Comparison of ENCODE assay signal across 14 cellular contexts in the genomic region with DNA sequence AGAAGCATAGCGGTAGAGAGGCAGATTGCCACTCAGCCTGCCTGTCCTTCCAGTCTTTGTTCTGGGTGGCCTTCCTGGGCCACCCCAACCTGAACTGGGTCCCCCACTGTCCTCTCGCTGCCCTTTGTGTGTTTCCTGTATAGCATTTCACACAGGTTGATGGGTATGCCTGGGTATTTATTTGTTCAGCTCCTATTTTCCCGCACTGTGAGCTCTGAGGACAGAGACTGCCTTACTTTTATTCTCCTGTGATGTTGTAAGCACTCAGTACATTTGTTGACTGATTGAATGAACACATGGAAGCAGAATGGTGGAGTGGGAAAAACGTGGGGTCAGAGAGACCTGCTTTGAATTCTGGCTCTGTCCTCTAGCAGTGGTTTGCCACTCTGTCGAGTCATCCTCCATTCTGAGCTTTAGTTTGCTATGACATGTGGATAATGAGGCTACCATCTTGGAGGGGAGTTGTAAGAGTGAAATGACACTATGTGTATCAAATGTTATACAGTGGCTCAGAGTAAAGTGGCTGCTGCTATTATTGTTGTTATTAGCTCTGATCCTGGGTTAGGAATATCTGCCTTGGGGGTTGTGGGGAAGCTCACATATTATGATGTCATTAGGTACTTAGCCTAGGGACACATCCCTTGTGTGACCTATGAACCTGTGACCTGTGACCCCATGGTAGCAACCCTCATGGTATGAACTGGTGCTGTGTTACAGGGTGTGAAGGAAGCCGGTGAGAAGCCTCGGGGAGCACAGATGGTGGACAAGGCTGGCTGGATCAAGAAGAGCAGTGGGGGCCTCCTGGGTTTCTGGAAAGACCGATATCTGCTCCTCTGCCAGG. TPM values are rescaled to one million over a fixed set of nuclear protein-coding genes. Genes with fewer than 3 reads are reported as not detected.
DNase-seq lines count a peak whose midpoint lies in the region; FAIRE-seq and TF ChIP-seq lines count a peak whose summit lies in the region.
"Had no signal": no experiment of that assay in that cellular context is flagged by ENCODE, and none has a peak within 500 bp of the region (broad histone marks: within the 10 kb centered on the region; RNA-seq: fewer than 3 reads in every experiment).

No MANE protein-coding gene starts in this region.

- peak overlapping the region; percentile 94 to 100 (median 99) for H3K4me2 ChIP-seq in BLaER1 treated with 17β-estradiol and CSF1 and Interleukin-3, amounts not matched to agents 10 nM and 100 nM
- no peak overlapping the region for H3K4me2 ChIP-seq in H1 (ENCODE audit: insufficient read depth in 1 of 2, low read depth in 2 of 2, low read length in 2 of 2)
- H3K4me2 ChIP-seq in neural progenitor cell: no peak overlapping the region

- H3K56ac ChIP-seq in H1 (replicated peaks; ENCODE audit: insufficient read length, low read depth, low read length): no peak overlapping the region

- H3K27me3 ChIP-seq in BLaER1 treated with 17β-estradiol and CSF1 and Interleukin-3, amounts not matched to agents 10 nM and 100 nM: no peaks in the 10 kb centered on the region
- no peaks in the 10 kb centered on the region for H3K27me3 ChIP-seq in H1 (replicated peaks in 1 of 4; ENCODE audit: control insufficient read depth in 3 of 4, extremely low read depth in 1 of 4, insufficient read depth in 3 of 4, low read length in 3 of 4)
- no peaks in the 10 kb centered on the region for H3K27me3 ChIP-seq in neural progenitor cell
- H3K27me3 ChIP-seq in suprapubic skin: no peaks in the 10 kb centered on the region
- H3K27me3 ChIP-seq: adrenal gland had no signal

- H3K14ac ChIP-seq in H1 (ENCODE audit: insufficient read length): no peak overlapping the region

- H3K9ac ChIP-seq in BLaER1 treated with 17β-estradiol and CSF1 and Interleukin-3, amounts not matched to agents 10 nM and 100 nM: peak overlapping the region in 2 of 11 experiments; percentile 95 to 98; a peak in 6 of 22 replicates
- H3K9ac ChIP-seq in H1 (replicated peaks in 1 of 4; ENCODE audit: extremely low read depth in 1 of 4, low read depth in 3 of 4, low read length in 3 of 4) (no peak overlapping the region), neural progenitor cell (no peak overlapping the region)

- WGBS in H1 (ENCODE audit: extremely low coverage in 1 of 2, insufficient coverage in 1 of 2, insufficient read length in 1 of 2, insufficient replicate concordance in 2 of 2, low coverage in 1 of 2, low lambda C conversion rate in 2 of 2, missing lambda C conversion rate in 1 of 2), 2 experiments: 88% methylated on average over 8 of the region's 8 CpGs; no CpG with 5 or more reads in 1 of the 2 experiments
- 86% methylated on average over 8 of the region's 8 CpGs for WGBS in suprapubic skin

- CTCF ChIA-PET in HEK293 (lab: Yijun Ruan, JAX): no interaction called here
- CTCF ChIA-PET in H1 (lab: Charles Lee; ENCODE audit: partially characterized antibody): interaction anchor here (0.6 to 1.6 kb wide), 2 partner anchors 56 to 57 kb away, joined by 4 read pairs; no protein-coding TSS in a partner anchor

- no peak overlapping the region for H2BK120ac ChIP-seq in H1 (replicated peaks; ENCODE audit: low read depth, low read length)

- TF ChIP-seq POLR2A in H1 (IDR thresholded peaks at IDR 0.05; ENCODE audit: control extremely low read depth in 1 of 2, low read depth in 2 of 2, low read length in 2 of 2) (no peak), suprapubic skin (IDR thresholded peaks at IDR 0.05) (no peak)

- no peak overlapping the region for H4K5ac ChIP-seq in H1 (ENCODE audit: insufficient read length, low read depth, low read length)

- H3K79me2 ChIP-seq in H1 (ENCODE audit: control insufficient read depth in 1 of 2, insufficient read depth in 2 of 2, low read length in 2 of 2): peaks cover 4 to 69% of the 10 kb centered on the region in 2 experiments
- peaks cover 57% of the 10 kb centered on the region for H3K79me2 ChIP-seq in neural progenitor cell (ENCODE audit: low read depth)

- H2BK20ac ChIP-seq in H1 (ENCODE audit: low read length): no peak overlapping the region

- DNase-seq in H1 (ENCODE audit: low read depth in 1 of 2, low spot score in 2 of 2): no peak
- peak; percentile 1 for DNase-seq in neural progenitor cell (ENCODE audit: low spot score)
- no peak for DNase-seq in mesothelial cell of epicardium (ENCODE audit: low spot score in 2 of 2, unreplicated experiment in 2 of 2)
- no peak for DNase-seq in cerebellar nuclear complex (lab: John Stamatoyannopoulos, UW)
- DNase-seq in putamen (ENCODE audit: low spot score): no peak
- DNase-seq in suprapubic skin (ENCODE audit: low spot score in 2 of 2): no peak
- DNase-seq: cortex of kidney; stimulated activated CD4-positive, alpha-beta T cell treated with anti-CD3 and anti-CD28 coated beads, Interleukin-2, amount 100 ng/mL, for 24 hours had no signal

- H2AFZ ChIP-seq in H1 (ENCODE audit: low read length): no peak overlapping the region
- no peak overlapping the region for H2AFZ ChIP-seq in neural progenitor cell (replicated peaks)

- POLR2A ChIA-PET in HEK293 (lab: Yijun Ruan, JAX): no interaction called here
- POLR2A ChIA-PET in H1 (lab: Charles Lee; ENCODE audit: partially characterized antibody): interaction anchor here (0.6 to 3.3 kb wide), 11 partner anchors 10 to 147 kb away, joined by 3 to 8 read pairs (median 3); no protein-coding TSS in a partner anchor

- no peak overlapping the region; the same call in 1 of the 2 replicates for H4K8ac ChIP-seq in H1 (ENCODE audit: extremely low read depth, insufficient read depth, low read length)

- H2AK5ac ChIP-seq in H1 (ENCODE audit: low read depth, low read length): no peak overlapping the region

- H3K9me3 ChIP-seq in BLaER1 treated with 17β-estradiol and CSF1 and Interleukin-3, amounts not matched to agents 10 nM and 100 nM (replicated peaks in 1 of 11): no peaks in the 10 kb centered on the region
- H3K9me3 ChIP-seq in HEK293 (ENCODE audit: control insufficient read depth, insufficient read depth, low read depth, low read length) (no peaks in the 10 kb centered on the region), H1 (ENCODE audit: insufficient read depth in 2 of 2, low read depth in 1 of 2, low read length in 1 of 2) (no peaks in the 10 kb centered on the region), neural progenitor cell (ENCODE audit: low read depth) (no peaks in the 10 kb centered on the region), suprapubic skin (no peaks in the 10 kb centered on the region)
- H3K9me3 ChIP-seq: adrenal gland, prostate gland had no signal

- H3K9me3 Mint-ChIP-seq in neural progenitor cell (no peaks in the 10 kb centered on the region), mesothelial cell of epicardium (no peaks in the 10 kb centered on the region)

- peaks cover 52 to 95% (median 73%) of the 10 kb centered on the region in 11 experiments for H3K36me3 ChIP-seq in BLaER1 treated with 17β-estradiol and CSF1 and Interleukin-3, amounts not matched to agents 10 nM and 100 nM
- H3K36me3 ChIP-seq in HEK293 (ENCODE audit: control insufficient read depth in 2 of 2, insufficient read depth in 1 of 2, low read length in 2 of 2) (peaks cover 0 to 13% of the 10 kb centered on the region in 2 experiments; a peak in 2 of 3 replicates), H1 (ENCODE audit: control insufficient read depth in 2 of 4, insufficient read depth in 4 of 4, low read length in 3 of 4) (peaks cover 2 to 15% (median 8%) of the 10 kb centered on the region in 4 experiments; a peak in 5 of 8 replicates), neural progenitor cell (no peaks in the 10 kb centered on the region), suprapubic skin (peaks cover 16% of the 10 kb centered on the region)
- H3K36me3 ChIP-seq: prostate gland had no signal

- peaks cover 20% of the 10 kb centered on the region for H3K79me1 ChIP-seq in H1 (ENCODE audit: low read depth, low read length)

- no peak overlapping the region for H3K4ac ChIP-seq in H1 (replicated peaks; ENCODE audit: insufficient read length, low read depth, low read length)

- no peaks in the 10 kb centered on the region for H3K23me2 ChIP-seq in H1 (ENCODE audit: low read depth, low read length)

- peaks cover 8% of the 10 kb centered on the region for H3F3A ChIP-seq in neural progenitor cell (ENCODE audit: low read depth)

- peak overlapping the region; percentile 25 for H3K4me3 Mint-ChIP-seq in neural progenitor cell
- H3K4me3 Mint-ChIP-seq in mesothelial cell of epicardium: no peak overlapping the region

- no peak for TF ChIP-seq RAD21 in H1 (IDR thresholded peaks at IDR 0.05 in 1 of 2, conservative IDR thresholded peaks at IDR 0.05 in 1 of 2; ENCODE audit: low read depth in 2 of 2, low read length in 2 of 2)

- H3K4me1 Mint-ChIP-seq in neural progenitor cell (peaks cover 24% of the 10 kb centered on the region), mesothelial cell of epicardium (peaks cover 40% of the 10 kb centered on the region)

- peaks cover 3% of the 10 kb centered on the region for H3K27me3 Mint-ChIP-seq in neural progenitor cell (ENCODE audit: insufficient read depth, low read depth)
- H3K27me3 Mint-ChIP-seq in mesothelial cell of epicardium (ENCODE audit: low read depth): no peaks in the 10 kb centered on the region

- H3K4me3 ChIP-seq in BLaER1 treated with 17β-estradiol and CSF1 and Interleukin-3, amounts not matched to agents 10 nM and 100 nM: peak overlapping the region in 3 of 10 experiments; percentile 1 to 96 (median 15); a peak in 3 of 20 replicates
- H3K4me3 ChIP-seq in HEK293 (ENCODE audit: low read depth, low read length) (no peak overlapping the region), H1 (ENCODE audit: extremely low read depth in 1 of 4, insufficient read depth in 2 of 4, low read depth in 3 of 4, low read length in 4 of 4) (no peak overlapping the region), neural progenitor cell (no peak overlapping the region), suprapubic skin (no peak overlapping the region)
- H3K4me3 ChIP-seq: adrenal gland, lung, prostate gland had no signal

- no peak overlapping the region for H4K91ac ChIP-seq in H1 (replicated peaks; ENCODE audit: insufficient read length, low read length)

- H2BK15ac ChIP-seq in H1 (ENCODE audit: low read length): no peak overlapping the region

- no peak overlapping the region for H3K27ac Mint-ChIP-seq in neural progenitor cell
- no peak overlapping the region for H3K27ac Mint-ChIP-seq in mesothelial cell of epicardium

- H2BK12ac ChIP-seq in H1 (ENCODE audit: low read depth, low read length): no peak overlapping the region

- H3K4me1 ChIP-seq in BLaER1 treated with 17β-estradiol and CSF1 and Interleukin-3, amounts not matched to agents 10 nM and 100 nM: peaks cover 57 to 99% (median 79%) of the 10 kb centered on the region in 10 experiments
- H3K4me1 ChIP-seq in HEK293 (ENCODE audit: control insufficient read depth, insufficient read depth, low read length) (no peaks in the 10 kb centered on the region), H1 (replicated peaks in 1 of 4; ENCODE audit: control insufficient read depth in 3 of 4, insufficient read depth in 4 of 4, low read length in 3 of 4) (peaks cover 18 to 33% (median 26%) of the 10 kb centered on the region in 4 experiments), neural progenitor cell (peaks cover 22% of the 10 kb centered on the region), suprapubic skin (peaks cover 77% of the 10 kb centered on the region)

- no peak overlapping the region for H2BK5ac ChIP-seq in H1 (ENCODE audit: low read depth, low read length)

- H4K20me1 ChIP-seq in BLaER1 treated with 17β-estradiol and CSF1 and Interleukin-3, amounts not matched to agents 10 nM and 100 nM: peaks cover 65 to 100% (median 100%) of the 10 kb centered on the region in 11 experiments
- H4K20me1 ChIP-seq in H1 (replicated peaks in 1 of 2; ENCODE audit: control insufficient read depth in 1 of 2, insufficient read depth in 2 of 2, low read length in 2 of 2): peaks cover 11 to 31% of the 10 kb centered on the region in 2 experiments
- peaks cover 56% of the 10 kb centered on the region for H4K20me1 ChIP-seq in neural progenitor cell (ENCODE audit: low read depth)

- TF ChIP-seq CTCF in HEK293 (tag by site-specific recombination; IDR thresholded peaks at IDR 0.05) (no peak), H1 (IDR thresholded peaks at IDR 0.05; ENCODE audit: control extremely low read depth in 1 of 3, insufficient read depth in 1 of 3, low read depth in 1 of 3, low read length in 3 of 3) (no peak), neural progenitor cell (IDR thresholded peaks at IDR 0.05) (no peak), mesothelial cell of epicardium (IDR thresholded peaks at IDR 0.05; ENCODE audit: unreplicated experiment) (no peak), suprapubic skin (IDR thresholded peaks at IDR 0.05) (no peak)

- peak overlapping the region in 7 of 11 experiments; percentile 3 to 44 (median 15); a peak in 11 of 22 replicates for H3K27ac ChIP-seq in BLaER1 treated with 17β-estradiol and CSF1 and Interleukin-3, amounts not matched to agents 10 nM and 100 nM
- H3K27ac ChIP-seq in HEK293 (ENCODE audit: extremely low read depth, low read depth, low read length) (no peak overlapping the region), H1 (ENCODE audit: low read depth, low read length) (peak overlapping the region; percentile 19; the same call in 1 of the 2 replicates), neural progenitor cell (no peak overlapping the region), suprapubic skin (no peak overlapping the region)
- H3K27ac ChIP-seq: prostate gland had no signal

- H3K23ac ChIP-seq in H1 (ENCODE audit: insufficient read length): no peak overlapping the region

- H3K18ac ChIP-seq in H1 (ENCODE audit: extremely low read depth, low read length): no peak overlapping the region

- H3K36me3 Mint-ChIP-seq in neural progenitor cell: peaks cover 18% of the 10 kb centered on the region
- peaks cover 4% of the 10 kb centered on the region for H3K36me3 Mint-ChIP-seq in mesothelial cell of epicardium

- TF ChIP-seq EP300 in H1 (IDR thresholded peaks at IDR 0.05; ENCODE audit: borderline replicate concordance in 1 of 2, low read depth in 2 of 2, low read length in 2 of 2) (no peak), suprapubic skin (IDR thresholded peaks at IDR 0.05) (no peak)

- no peak for FAIRE-seq in H1 (lab: Jason Lieb, UNC)
- FAIRE-seq: G401.6 had no signal

RNA-seq across cellular contexts. Expression of gene PLEKHO2, which starts 6.4 kb away (rescaled TPM):
- 20.1 and 20.3 TPM in 2 replicates for total RNA-seq in H1 (2021; fragmentation: NEBNext Ultra II Directional; extraction: Animal tissue kit (Norgen Biotek cat#: 25700))
- 16.9 and 19.7 TPM in 2 replicates for polyA plus RNA-seq in H1 (2011; rRNA removed)
- polyA plus RNA-seq in H1 (2011; cell fraction: cytosol; rRNA removed): 16.6 TPM
- polyA plus RNA-seq in H1 (2011; cell fraction: nucleus; rRNA removed): 31.1 TPM
- 18.9 to 22.4 TPM (median 21.2 TPM) in 4 replicates for polyA plus RNA-seq in H1 (2012, experiment 1 of 2)
- 20.6 TPM for polyA plus RNA-seq in H1 (2012, experiment 2 of 2)
- 12.5 TPM for polyA plus RNA-seq in H1 (2013, experiment 1 of 2)
- 12.7 TPM for polyA plus RNA-seq in H1 (2013, experiment 2 of 2)
- 13.3 and 19.6 TPM in 2 replicates for polyA minus RNA-seq in H1 (2011; rRNA and poly(A)+ RNA removed)
- polyA minus RNA-seq in H1 (2011; cell fraction: cytosol; rRNA and poly(A)+ RNA removed): 14.6 TPM
- polyA minus RNA-seq in H1 (2011; cell fraction: nucleus; rRNA and poly(A)+ RNA removed): 11.1 TPM
- total RNA-seq in neural progenitor cell (ENCODE audit: low replicate concordance) (7.7 and 15.7 TPM in 2 replicates), mesothelial cell of epicardium (8.7 to 9.8 TPM (median 8.8 TPM) in 3 replicates), suprapubic skin (10 to 100 TPM in 1 of 4 donors, 1 to 10 TPM in 3; 6.7 to 13.8 (median 8.0) TPM)

RNA-seq across cellular contexts. Expression of gene PIF1, which starts 22.6 kb away (rescaled TPM):
- 136 and 138 TPM in 2 replicates for total RNA-seq in H1 (2021; fragmentation: NEBNext Ultra II Directional; extraction: Animal tissue kit (Norgen Biotek cat#: 25700))
- 73.3 and 109 TPM in 2 replicates for polyA plus RNA-seq in H1 (2011; rRNA removed)
- polyA plus RNA-seq in H1 (2011; cell fraction: cytosol; rRNA removed): 187 TPM
- 354 TPM for polyA plus RNA-seq in H1 (2011; cell fraction: nucleus; rRNA removed)
- 86.6 to 119 TPM (median 110 TPM) in 4 replicates for polyA plus RNA-seq in H1 (2012, experiment 1 of 2)
- polyA plus RNA-seq in H1 (2012, experiment 2 of 2): 48.2 TPM
- 97.6 TPM for polyA plus RNA-seq in H1 (2013, experiment 1 of 2)
- 85.4 TPM for polyA plus RNA-seq in H1 (2013, experiment 2 of 2)
- polyA minus RNA-seq in H1 (2011; rRNA and poly(A)+ RNA removed): 36.6 and 38.3 TPM in 2 replicates
- polyA minus RNA-seq in H1 (2011; cell fraction: cytosol; rRNA and poly(A)+ RNA removed): 57.2 TPM
- 83.5 TPM for polyA minus RNA-seq in H1 (2011; cell fraction: nucleus; rRNA and poly(A)+ RNA removed)
- 50.8 and 111 TPM in 2 replicates for total RNA-seq in neural progenitor cell (ENCODE audit: low replicate concordance)
- 10.8 to 12.4 TPM (median 10.8 TPM) in 3 replicates for total RNA-seq in mesothelial cell of epicardium
- total RNA-seq in suprapubic skin: 1 to 10 TPM in 3 of 4 donors, under 1 TPM in 1; 0.42 to 5.9 (median 1.5) TPM

Comparison
In these comparisons a context has a peak if more than half of its experiments do, and no peak if none do; other contexts are left out.
1. H3K27ac ChIP-seq: peak in BLaER1 treated with 17β-estradiol and CSF1 and Interleukin-3, amounts not matched to agents 10 nM and 100 nM (7 of 11) and H1 (single experiment); none in HEK293 (single experiment), neural progenitor cell (single experiment) and suprapubic skin (single experiment).
2. H3K4me2 ChIP-seq: peak in BLaER1 treated with 17β-estradiol and CSF1 and Interleukin-3, amounts not matched to agents 10 nM and 100 nM (11 of 11); none in H1 (0 of 2) and neural progenitor cell (single experiment).